Comparison of ENCODE assay signal across 8 cellular contexts in the genomic region with DNA sequence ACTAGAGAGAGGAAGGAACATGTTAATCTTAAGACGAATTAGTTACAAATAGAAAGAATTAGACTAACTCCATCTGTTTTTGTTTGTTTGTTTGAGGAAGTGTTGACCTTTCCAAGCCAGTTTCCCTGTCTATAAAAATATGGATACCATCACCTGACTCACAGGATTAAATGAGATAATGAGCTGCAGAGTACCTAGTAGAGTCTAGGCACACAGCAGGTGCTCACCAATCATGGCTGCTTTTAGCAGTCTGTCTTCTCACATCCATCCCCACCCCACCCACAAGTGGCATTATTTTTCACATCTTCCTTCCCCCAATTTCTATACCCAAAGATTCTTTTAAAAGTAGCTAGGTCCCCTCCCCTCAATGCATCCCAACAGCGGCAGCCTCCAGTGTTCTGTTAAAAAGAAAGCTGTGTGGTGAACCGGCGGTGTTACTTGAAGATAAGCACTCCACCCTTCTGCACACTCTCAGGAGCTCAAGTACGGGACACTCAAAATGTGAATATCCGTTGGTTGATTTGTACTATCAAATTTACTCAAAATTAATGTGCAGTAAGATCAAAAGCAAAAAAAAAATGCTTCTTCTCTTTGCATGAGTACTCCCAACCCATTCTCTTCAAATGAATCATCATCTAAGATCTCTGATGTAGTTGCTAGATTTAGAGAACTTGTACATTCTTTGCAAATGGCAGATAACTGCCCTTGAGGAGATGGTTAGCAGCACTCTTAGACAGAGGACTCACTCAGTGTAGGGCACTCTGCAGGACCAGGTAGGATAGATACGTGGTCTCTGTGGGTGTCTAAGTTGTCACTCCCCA.
DNase-seq lines count a peak whose midpoint lies in the region; ATAC-seq and TF ChIP-seq lines count a peak whose summit lies in the region.

No MANE protein-coding gene starts in this region.

- H2AFZ ChIP-seq in hepatocyte = no peak overlapping the region

- peak overlapping the region; percentile 45; the same call in 1 of the 2 replicates for H3K4me3 ChIP-seq in GM08714 (ENCODE audit: low read length)
- no peak overlapping the region for H3K4me3 ChIP-seq in hepatocyte
- H3K4me3 ChIP-seq in vagina = no peak overlapping the region

- H3K4me1 ChIP-seq in hepatocyte (ENCODE audit: insufficient read depth) = peaks cover 20% of the 10 kb centered on the region
- peaks cover 5% of the 10 kb centered on the region for H3K4me1 ChIP-seq in vagina

- H3K27ac ChIP-seq in hepatocyte (peak overlapping the region; percentile 47), vagina (no peak overlapping the region)

- H3K4me2 ChIP-seq in hepatocyte = no peak overlapping the region

- peak; percentile 52 for ATAC-seq in GM21381 (IDR thresholded peaks at IDR 0.05; ENCODE audit: unreplicated experiment)

- TF ChIP-seq POLR2A in vagina (IDR thresholded peaks at IDR 0.05) = no peak

- DNase-seq in HUDEP-2 (lab: John Stamatoyannopoulos, UW; ENCODE audit: unreplicated experiment in 76 of 76) (peak in 67 of 76 experiments; percentile 8 to 76 (median 43)), hepatocyte (ENCODE audit: low spot score) (no peak), pons (ENCODE audit: low spot score) (no peak), vagina (ENCODE audit: extremely low spot score in 2 of 2) (no peak), activated gamma-delta T cell (lab: John Stamatoyannopoulos, UW) (no peak)
- no peak for DNase-seq in activated CD4-positive, CD25-positive, alpha-beta regulatory T cell treated with anti-CD3 and anti-CD28 coated beads, Interleukin-2, amount 50 U/mL, for 72 hours

- H3K9me3 ChIP-seq in hepatocyte (ENCODE audit: low read depth) (no peaks in the 10 kb centered on the region), vagina (no peaks in the 10 kb centered on the region)

- no peaks in the 10 kb centered on the region for H4K20me1 ChIP-seq in hepatocyte (ENCODE audit: insufficient read depth, poor library complexity, severe bottlenecking)

- H3K36me3 ChIP-seq in hepatocyte (replicated peaks; ENCODE audit: insufficient read depth, low read depth) (no peaks in the 10 kb centered on the region), vagina (no peaks in the 10 kb centered on the region)

- no peaks in the 10 kb centered on the region for H3K27me3 ChIP-seq in hepatocyte
- no peaks in the 10 kb centered on the region for H3K27me3 ChIP-seq in vagina

- WGBS in hepatocyte (ENCODE audit: low lambda C conversion rate, missing lambda C conversion rate) = 77% methylated on average over 7 of the region's 7 CpGs

- no peak for TF ChIP-seq CTCF in hepatocyte (IDR thresholded peaks at IDR 0.05; ENCODE audit: poor library complexity)
- no peak for TF ChIP-seq CTCF in vagina (IDR thresholded peaks at IDR 0.05)

- intact Hi-C loops in vagina (cut with DNase I) = no loop called here

- peaks cover 32% of the 10 kb centered on the region for H3K79me2 ChIP-seq in hepatocyte

- H3K9me2 ChIP-seq in hepatocyte (replicated peaks; ENCODE audit: insufficient read depth) = no peaks in the 10 kb centered on the region

Comparison
In these comparisons a context has a peak if more than half of its experiments do, and no peak if none do; other contexts are left out.
1. DNase-seq: peak in HUDEP-2 (67 of 76); none in hepatocyte (single experiment), pons (single experiment), vagina (0 of 2), activated CD4-positive, CD25-positive, alpha-beta regulatory T cell treated with anti-CD3 and anti-CD28 coated beads, Interleukin-2, amount 50 U/mL, for 72 hours (single experiment) and activated gamma-delta T cell (single experiment).